17 cellular contexts compared by ENCODE assay signal in genomic region chr2:10905006-10905871, GRCh38. TPM values are rescaled to one million over a fixed set of nuclear protein-coding genes. Genes with fewer than 3 reads are reported as not detected.
"Had no signal": no experiment of that assay in that cellular context is flagged by ENCODE, and none has a peak within 500 bp of the region (broad histone marks: within the 10 kb centered on the region; RNA-seq: fewer than 3 reads in every experiment).

No MANE protein-coding gene starts in this region.

- H3K4me1 Mint-ChIP-seq: naive thymus-derived CD4-positive, alpha-beta T cell; T-helper 17 cell had no signal

- DNase-seq: activated CD4-positive, alpha-beta T cell treated with anti-CD3 and anti-CD28 coated beads for 48 hours; activated CD8-positive, alpha-beta memory T cell treated with anti-CD3 and anti-CD28 coated beads, Interleukin-2, amount 50 U/mL, for 48 hours; activated CD8-positive, alpha-beta T cell treated with anti-CD3 and anti-CD28 coated beads, Interleukin-2, amount 10 ng/mL, durations not matched to agents 7 days and 5 days; activated naive CD4-positive, alpha-beta T cell; anterior cingulate cortex; brain microvascular endothelial cell; cerebellar nuclear complex; effector memory CD4-positive, alpha-beta T cell; naive thymus-derived CD4-positive, alpha-beta T cell; small intestine; stimulated activated CD4-positive, alpha-beta T cell treated with anti-CD3 and anti-CD28 coated beads, Interleukin-4, amount 100 ng/mL, for 24 hours; stimulated activated naive CD4-positive, alpha-beta T cell treated with Interleukin-2 at 50 U/mL for 16 hours; T-helper 17 cell; transverse colon had no signal

- H3K36me3 ChIP-seq: brain microvascular endothelial cell, transverse colon had no signal

- H3K27ac Mint-ChIP-seq: activated CD8-positive, alpha-beta T cell treated with anti-CD3 and anti-CD28 coated beads, Interleukin-2, amount 10 ng/mL, durations not matched to agents 7 days and 5 days; dendritic cell treated with granulocyte-macrophage colony-stimulating factor and Interleukin-4, amounts not matched to agents 40 ng/mL and 50 ng/mL, for 4 days; T-helper 17 cell had no signal

- H3K4me3 ChIP-seq: transverse colon had no signal

- H3K4me3 Mint-ChIP-seq: activated CD8-positive, alpha-beta T cell treated with anti-CD3 and anti-CD28 coated beads, Interleukin-2, amount 10 ng/mL, durations not matched to agents 7 days and 5 days; dendritic cell treated with granulocyte-macrophage colony-stimulating factor and Interleukin-4, amounts not matched to agents 40 ng/mL and 50 ng/mL, for 4 days; naive thymus-derived CD4-positive, alpha-beta T cell; T-helper 17 cell had no signal

- H3K27me3 ChIP-seq: brain microvascular endothelial cell, transverse colon had no signal

- FAIRE-seq: frontal cortex, small intestine had no signal

- H3K9me3 ChIP-seq: transverse colon had no signal

- H3K27ac ChIP-seq: brain microvascular endothelial cell, transverse colon had no signal

RNA-seq across cellular contexts. Expression of gene KCNF1, which starts 6.5 kb away (rescaled TPM):
- total RNA-seq: activated CD8-positive, alpha-beta T cell treated with anti-CD3 and anti-CD28 coated beads, Interleukin-2, amount 10 ng/mL, durations not matched to agents 7 days and 5 days; mononuclear cell; naive thymus-derived CD4-positive, alpha-beta T cell; T-helper 17 cell had no signal
